1 cellular context compared by ENCODE assay signal in the genomic region with DNA sequence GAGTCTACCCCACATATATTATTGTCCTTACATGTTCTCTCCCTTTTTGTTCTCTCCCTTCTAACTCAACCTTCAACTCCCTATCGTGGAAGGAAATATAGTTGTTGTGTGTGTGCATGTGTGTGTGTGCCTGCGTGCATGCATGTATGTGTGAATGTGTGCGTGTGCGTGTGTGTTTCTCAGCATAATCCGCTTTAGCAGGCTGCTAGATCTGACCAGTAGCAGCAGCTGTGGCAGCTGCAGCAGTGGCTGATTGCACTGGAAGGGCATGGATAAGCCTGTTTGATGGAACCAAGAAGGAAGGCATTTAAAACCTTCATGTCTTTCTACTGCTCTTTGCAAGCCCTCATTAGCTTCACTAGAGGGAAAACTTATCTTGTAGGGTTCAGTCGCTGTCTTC.
TF ChIP-seq lines count a peak whose summit lies in the region.

No MANE protein-coding gene starts in this region.

TF ChIP-seq in SK-N-SH treated with all-trans-retinoic acid at 6 μM for 48 hours, 23 proteins besides CTCF, POLR2A, EP300 and RAD21 (continued from another document):
- no peak for TF ChIP-seq ISL1 (CRISPR knock-in tag; IDR thresholded peaks at IDR 0.05)
- no peak for TF ChIP-seq ZNF565 (CRISPR knock-in tag; conservative IDR thresholded peaks at IDR 0.05; ENCODE audit: low read depth)
- TF ChIP-seq ZFP30 (CRISPR knock-in tag; IDR thresholded peaks at IDR 0.05), result no peak
- TF ChIP-seq, protein P1, sequence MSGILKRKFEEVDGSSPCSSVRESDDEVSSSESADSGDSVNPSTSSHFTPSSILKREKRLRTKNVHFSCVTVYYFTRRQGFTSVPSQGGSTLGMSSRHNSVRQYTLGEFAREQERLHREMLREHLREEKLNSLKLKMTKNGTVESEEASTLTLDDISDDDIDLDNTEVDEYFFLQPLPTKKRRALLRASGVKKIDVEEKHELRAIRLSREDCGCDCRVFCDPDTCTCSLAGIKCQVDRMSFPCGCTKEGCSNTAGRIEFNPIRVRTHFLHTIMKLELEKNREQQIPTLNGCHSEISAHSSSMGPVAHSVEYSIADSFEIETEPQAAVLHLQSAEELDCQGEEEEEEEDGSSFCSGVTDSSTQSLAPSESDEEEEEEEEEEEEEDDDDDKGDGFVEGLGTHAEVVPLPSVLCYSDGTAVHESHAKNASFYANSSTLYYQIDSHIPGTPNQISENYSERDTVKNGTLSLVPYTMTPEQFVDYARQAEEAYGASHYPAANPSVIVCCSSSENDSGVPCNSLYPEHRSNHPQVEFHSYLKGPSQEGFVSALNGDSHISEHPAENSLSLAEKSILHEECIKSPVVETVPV (CRISPR knock-in tag; IDR thresholded peaks at IDR 0.05), result no peak
